In the genomic region with DNA sequence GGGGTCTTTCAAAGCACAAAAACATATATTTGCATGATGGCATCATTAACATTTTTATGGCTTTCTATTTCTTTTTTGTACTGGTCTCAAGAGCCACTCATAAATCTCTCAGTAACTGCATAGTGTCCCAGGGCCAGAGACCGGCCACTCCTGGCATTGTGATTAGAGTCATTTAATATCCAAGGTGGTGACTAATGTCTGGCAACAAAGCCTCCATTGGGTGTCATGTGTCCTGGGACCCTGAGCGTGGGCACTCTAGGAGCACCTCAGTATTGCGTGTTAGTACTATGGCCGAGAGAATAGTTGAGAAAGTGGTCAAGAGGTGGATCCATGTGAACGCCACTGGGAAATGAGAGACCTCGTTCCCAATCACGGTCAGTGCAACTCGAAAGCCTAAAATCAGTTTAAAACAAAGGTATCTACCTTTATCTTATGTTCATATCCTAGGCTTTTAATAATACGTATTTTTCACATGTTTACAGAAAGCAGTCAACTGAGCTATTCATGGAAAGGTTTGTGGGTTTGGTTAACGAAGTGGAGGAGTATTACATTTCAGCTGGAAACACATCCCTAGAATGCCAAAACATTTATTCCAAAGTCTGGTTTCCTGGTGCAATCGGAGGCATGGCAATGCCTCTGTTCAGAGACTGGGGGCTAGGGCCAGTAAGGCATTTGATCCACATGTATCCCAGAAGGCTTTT, we compare ENCODE assay signal across 21 cellular contexts. TPM values are rescaled to one million over a fixed set of nuclear protein-coding genes. Genes with fewer than 3 reads are reported as not detected.
"Had no signal": no experiment of that assay in that cellular context is flagged by ENCODE, and none has a peak within 500 bp of the region (broad histone marks: within the 10 kb centered on the region; RNA-seq: fewer than 3 reads in every experiment).

No MANE protein-coding gene starts in this region.

- DNase-seq: activated CD4-positive, alpha-beta memory T cell treated with anti-CD3 and anti-CD28 coated beads, Interleukin-2, amount 10 ng/mL, durations not matched to agents 7 days and 5 days; activated CD4-positive, alpha-beta T cell treated with anti-CD3 and anti-CD28 coated beads for 4 hours; activated effector memory CD4-positive, alpha-beta T cell treated with Interleukin-2 at 50 U/mL for 16 hours; activated T-cell treated with anti-CD3 and anti-CD28 coated beads, Interleukin-2, amount 50 U/mL, for 24 hours; caudate nucleus; lower lobe of right lung; stimulated activated CD4-positive, alpha-beta T cell treated with anti-CD3 and anti-CD28 coated beads, Interleukin-4, amount 100 ng/mL, for 24 hours; stimulated activated naive CD4-positive, alpha-beta T cell; substantia nigra; T-helper 2 cell; trophoblast cell had no signal

- FAIRE-seq: colon, pancreas, TTC549 had no signal

- H3K27ac ChIP-seq: adrenal gland, esophagus muscularis mucosa, lower lobe of right lung, pancreas had no signal

- H3K4me3 ChIP-seq: adrenal gland, lower lobe of right lung, pancreas, skin epidermis had no signal

- H3K9me3 ChIP-seq: adrenal gland, esophagus muscularis mucosa, lower lobe of right lung, pancreas had no signal

- H3K4me1 ChIP-seq: foreskin keratinocyte had no signal

- H3K27ac Mint-ChIP-seq: activated CD4-positive, alpha-beta memory T cell treated with anti-CD3 and anti-CD28 coated beads, Interleukin-2, amount 10 ng/mL, durations not matched to agents 7 days and 5 days; activated naive CD4-positive, alpha-beta T cell treated with anti-CD3 and anti-CD28 coated beads, Interleukin-2, amount 50 U/mL, for 24 hours; activated T-cell treated with anti-CD3 and anti-CD28 coated beads, Interleukin-2, amount 50 U/mL, for 24 hours; WTC11 had no signal

- H3K36me3 Mint-ChIP-seq: activated naive CD4-positive, alpha-beta T cell treated with anti-CD3 and anti-CD28 coated beads, Interleukin-2, amount 50 U/mL, for 24 hours; WTC11 had no signal

- H3K36me3 ChIP-seq: adrenal gland, esophagus muscularis mucosa, lower lobe of right lung, pancreas had no signal

- H3K9me3 Mint-ChIP-seq: activated CD4-positive, alpha-beta memory T cell treated with anti-CD3 and anti-CD28 coated beads, Interleukin-2, amount 10 ng/mL, durations not matched to agents 7 days and 5 days; activated naive CD4-positive, alpha-beta T cell treated with anti-CD3 and anti-CD28 coated beads, Interleukin-2, amount 50 U/mL, for 24 hours; activated T-cell treated with anti-CD3 and anti-CD28 coated beads, Interleukin-2, amount 50 U/mL, for 24 hours; neural crest cell; WTC11 had no signal

- H3K4me3 Mint-ChIP-seq: activated CD4-positive, alpha-beta memory T cell treated with anti-CD3 and anti-CD28 coated beads, Interleukin-2, amount 10 ng/mL, durations not matched to agents 7 days and 5 days; activated naive CD4-positive, alpha-beta T cell treated with anti-CD3 and anti-CD28 coated beads, Interleukin-2, amount 50 U/mL, for 24 hours; activated T-cell treated with anti-CD3 and anti-CD28 coated beads, Interleukin-2, amount 50 U/mL, for 24 hours; neural crest cell; WTC11 had no signal

- ATAC-seq: pancreas, WTC11 had no signal

RNA-seq across cellular contexts. Expression of a gene that starts 2.7 kb away (rescaled TPM):
- total RNA-seq: neural crest cell had no signal
